11 cellular contexts compared by ENCODE assay signal in the genomic region with DNA sequence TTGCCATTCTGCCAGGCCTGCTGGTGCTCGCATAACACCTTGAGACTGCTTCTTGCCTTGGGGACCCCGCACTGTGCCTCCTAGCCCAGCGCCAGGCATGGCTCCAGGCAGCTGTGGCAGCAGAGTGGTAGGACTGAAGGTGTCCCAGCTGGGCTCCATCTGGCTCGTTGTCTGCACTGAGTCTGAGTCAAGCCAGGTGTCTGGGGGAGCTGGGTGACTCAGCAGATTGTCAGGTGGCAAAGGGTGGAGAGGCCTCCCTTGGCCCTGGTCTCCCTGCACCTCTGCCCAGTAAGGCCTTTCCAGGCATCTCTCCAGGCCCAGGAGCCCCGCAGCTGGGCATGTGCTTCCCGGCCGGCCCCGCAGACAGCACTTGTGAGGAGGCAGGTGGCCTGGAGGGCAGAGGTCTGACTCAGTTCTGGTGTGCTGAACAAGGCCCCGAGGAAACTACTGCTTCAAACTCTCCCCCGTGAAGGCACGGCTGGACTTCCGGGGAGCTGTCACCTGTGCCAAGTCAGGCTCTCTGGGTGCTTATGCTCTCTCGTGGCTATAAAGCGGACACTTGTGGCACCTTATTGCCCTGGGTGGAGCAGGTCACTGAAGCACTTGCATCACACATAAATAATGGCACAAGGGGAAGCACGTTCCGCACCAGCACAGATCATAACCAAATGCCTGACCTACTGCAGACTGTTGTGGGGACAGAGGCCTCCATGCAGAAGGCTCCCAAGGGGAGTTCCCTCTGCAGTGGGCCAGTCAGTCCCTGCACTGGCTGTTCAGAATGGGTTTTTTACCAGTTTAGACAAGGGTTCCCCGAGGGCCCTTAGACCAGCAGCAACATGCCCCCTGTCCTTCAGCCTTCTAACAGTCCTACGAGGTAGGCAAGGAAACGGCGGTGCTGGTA. TPM values are rescaled to one million over a fixed set of nuclear protein-coding genes. Genes with fewer than 3 reads are reported as not detected.
DNase-seq lines count a peak whose midpoint lies in the region; ATAC-seq and TF ChIP-seq lines count a peak whose summit lies in the region.
"Had no signal": no experiment of that assay in that cellular context is flagged by ENCODE, and none has a peak within 500 bp of the region (broad histone marks: within the 10 kb centered on the region; RNA-seq: fewer than 3 reads in every experiment).

No MANE protein-coding gene starts in this region.

- no peak overlapping the region for H3K4me3 Mint-ChIP-seq in stimulated activated naive B cell treated with anti-CD40 and anti-IgM and Interleukin-4, amounts not matched to agents 10 μg/mL and 1 μg/mL and 100 μg/mL, for 72 hours

- H3K27ac Mint-ChIP-seq in stimulated activated naive B cell treated with anti-CD40 and anti-IgM and Interleukin-4, amounts not matched to agents 10 μg/mL and 1 μg/mL and 100 μg/mL, for 72 hours: no peak overlapping the region

- no peak for TF ChIP-seq POLR2A in prostate gland (IDR thresholded peaks at IDR 0.05)

- no peaks in the 10 kb centered on the region for H3K9me3 Mint-ChIP-seq in stimulated activated naive B cell treated with anti-CD40 and anti-IgM and Interleukin-4, amounts not matched to agents 10 μg/mL and 1 μg/mL and 100 μg/mL, for 72 hours

- H3K4me3 ChIP-seq in esophagus (ENCODE audit: low read depth in 1 of 2, low read length in 2 of 2) (no peak overlapping the region), prostate gland (no peak overlapping the region)

- H3K4me1 ChIP-seq in esophagus (ENCODE audit: control insufficient read depth in 2 of 2, insufficient read depth in 2 of 2, low read length in 1 of 2) (peaks cover 9 to 24% of the 10 kb centered on the region in 2 donors), prostate gland (replicated peaks) (no peaks in the 10 kb centered on the region)

- intact Hi-C loops in prostate gland (cut with DNase I): no loop called here

- TF ChIP-seq CTCF in prostate gland (IDR thresholded peaks at IDR 0.05): no peak

- H3K27me3 Mint-ChIP-seq in stimulated activated naive B cell treated with anti-CD40 and anti-IgM and Interleukin-4, amounts not matched to agents 10 μg/mL and 1 μg/mL and 100 μg/mL, for 72 hours: peaks cover 8 to 18% of the 10 kb centered on the region in 2 donors

- no peaks in the 10 kb centered on the region for H3K9me3 ChIP-seq in esophagus (ENCODE audit: control insufficient read depth in 2 of 2, insufficient read depth in 1 of 2, low read depth in 1 of 2, low read length in 1 of 2)
- H3K9me3 ChIP-seq in prostate gland: no peaks in the 10 kb centered on the region

- peak; percentile 85 for DNase-seq in DMS 273 (lab: John Stamatoyannopoulos, UW; ENCODE audit: unreplicated experiment)
- no peak for DNase-seq in DMS 273 treated with DMSO at 0.1 percent for 48 hours (lab: John Stamatoyannopoulos, UW)
- peak; percentile 76 for DNase-seq in NCI-H510A treated with DMSO at 0.1 percent for 48 hours (lab: John Stamatoyannopoulos, UW)
- DNase-seq in stimulated activated naive B cell treated with anti-CD40 and anti-IgM and Interleukin-4, amounts not matched to agents 10 μg/mL and 1 μg/mL and 100 μg/mL, for 72 hours: no peak
- DNase-seq in prostate gland (ENCODE audit: low spot score): no peak
- DNase-seq in EL: no peak
- DNase-seq: amygdala, MV-4-11 had no signal

- H3K36me3 ChIP-seq in esophagus (ENCODE audit: control insufficient read depth in 2 of 2, insufficient read depth in 2 of 2, low read length in 1 of 2): peaks cover 0 to 4% of the 10 kb centered on the region in 2 donors
- no peaks in the 10 kb centered on the region for H3K36me3 ChIP-seq in prostate gland

- H3K36me3 Mint-ChIP-seq in stimulated activated naive B cell treated with anti-CD40 and anti-IgM and Interleukin-4, amounts not matched to agents 10 μg/mL and 1 μg/mL and 100 μg/mL, for 72 hours: peaks cover 19 to 39% of the 10 kb centered on the region in 2 donors

- peaks cover 15 to 20% of the 10 kb centered on the region in 2 donors for H3K4me1 Mint-ChIP-seq in stimulated activated naive B cell treated with anti-CD40 and anti-IgM and Interleukin-4, amounts not matched to agents 10 μg/mL and 1 μg/mL and 100 μg/mL, for 72 hours

- peak overlapping the region; percentile 27 to 42 for H3K27ac ChIP-seq in esophagus (ENCODE audit: low read depth in 2 of 2, low read length in 1 of 2)
- H3K27ac ChIP-seq in prostate gland: no peak overlapping the region
- H3K27ac ChIP-seq: 22Rv1 had no signal

- WGBS in esophagus, 2 donors: 57 to 64% methylated on average over 20 of the region's 20 CpGs
- WGBS in prostate gland: 77% methylated on average over 16 of the region's 20 CpGs

- peak; percentile 94 to 97 for ATAC-seq in stimulated activated naive B cell treated with anti-CD40 and anti-IgM and Interleukin-4, amounts not matched to agents 10 μg/mL and 1 μg/mL and 100 μg/mL, for 72 hours (replicated peaks)
- no peak for ATAC-seq in GM19035 (IDR thresholded peaks at IDR 0.05; ENCODE audit: unreplicated experiment)

- H3K27me3 ChIP-seq in esophagus (ENCODE audit: control insufficient read depth in 1 of 2, insufficient read depth in 2 of 2, low read length in 2 of 2) (no peaks in the 10 kb centered on the region), prostate gland (replicated peaks; ENCODE audit: insufficient read depth) (no peaks in the 10 kb centered on the region)

RNA-seq across cellular contexts. Expression of gene FOXC1, which starts 27.5 kb away (rescaled TPM):
- 1 to 10 TPM; 1.5 to 2.3 TPM for polyA plus RNA-seq in esophagus
- 10 to 100 TPM in 1 of 2 donors, 1 to 10 TPM in 1; 9.2 to 11.2 TPM for total RNA-seq in prostate gland

Comparison
In these comparisons a context has a peak if more than half of its experiments do, and no peak if none do; other contexts are left out.
1. DNase-seq: peak in DMS 273 (single experiment) and NCI-H510A treated with DMSO at 0.1 percent for 48 hours (single experiment); none in DMS 273 treated with DMSO at 0.1 percent for 48 hours (single experiment), stimulated activated naive B cell treated with anti-CD40 and anti-IgM and Interleukin-4, amounts not matched to agents 10 μg/mL and 1 μg/mL and 100 μg/mL, for 72 hours (single experiment), prostate gland (single experiment) and EL (single experiment).
2. H3K27ac ChIP-seq: peak in esophagus (2 of 2); none in prostate gland (0 of 2).